Comparison of ENCODE assay signal across 8 cellular contexts in the genomic region with DNA sequence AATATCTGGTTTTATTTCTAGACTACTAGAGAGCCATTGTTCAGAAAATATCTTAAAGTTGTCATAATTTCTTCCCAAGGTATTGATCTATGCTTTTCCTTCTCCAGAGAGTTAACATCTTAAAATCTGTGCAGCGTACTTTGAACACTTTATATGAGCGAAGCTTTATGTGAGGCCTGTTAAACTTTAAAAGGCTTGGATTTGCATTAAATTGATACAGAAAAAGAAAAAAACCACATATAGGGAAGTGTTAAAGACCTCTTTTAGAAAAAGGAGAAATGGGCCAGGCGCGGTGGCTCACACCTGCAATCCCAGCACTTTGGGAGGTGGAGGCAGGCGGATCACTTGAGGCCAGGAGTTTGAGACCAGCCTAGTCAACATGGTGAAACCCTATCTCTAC. TPM values are rescaled to one million over a fixed set of nuclear protein-coding genes. Genes with fewer than 3 reads are reported as not detected.
DNase-seq lines count a peak whose midpoint lies in the region; ATAC-seq and TF ChIP-seq lines count a peak whose summit lies in the region.

No MANE protein-coding gene starts in this region.

- peaks cover 6% of the 10 kb centered on the region for H3K4me1 ChIP-seq in mesenchymal stem cell (ENCODE audit: control insufficient read depth, insufficient read depth, low read depth, low read length)
- H3K4me1 ChIP-seq in transverse colon: peaks cover 0 to 12% (median 6%) of the 10 kb centered on the region in 4 donors
- peaks cover 0 to 7% (median 3%) of the 10 kb centered on the region in 3 donors for H3K4me1 ChIP-seq in gastroesophageal sphincter

- H2BK5ac ChIP-seq in mesenchymal stem cell (ENCODE audit: low read depth, low read length, poor library complexity, severe bottlenecking): no peak overlapping the region

- H2BK120ac ChIP-seq in mesenchymal stem cell (ENCODE audit: low read depth, low read length): no peak overlapping the region

- no peak overlapping the region for H2BK15ac ChIP-seq in mesenchymal stem cell (ENCODE audit: low read depth, poor library complexity, severe bottlenecking)

- no peak overlapping the region for H3K4ac ChIP-seq in mesenchymal stem cell (ENCODE audit: low read depth in 1 of 2, low read length in 2 of 2)

- TF ChIP-seq POLR2A in transverse colon (IDR thresholded peaks at IDR 0.05) (no peak), gastroesophageal sphincter (IDR thresholded peaks at IDR 0.05) (no peak)

- no peak overlapping the region for H2BK12ac ChIP-seq in mesenchymal stem cell (ENCODE audit: low read length in 2 of 2)

- H3K36me3 Mint-ChIP-seq in activated T-cell treated with anti-CD3 and anti-CD28 coated beads, Interleukin-2, amount 50 U/mL, for 4 hours (ENCODE audit: insufficient read depth): peaks cover 25% of the 10 kb centered on the region
- peaks cover 17% of the 10 kb centered on the region for H3K36me3 Mint-ChIP-seq in activated T-helper 2 cell treated with anti-CD3 and anti-CD28 coated beads, Interferon-gamma antibody, Interleukin-2, Interleukin-4, amounts not matched to agents 10 μg/mL and 5 μg/mL and 100 μg/mL, durations not matched to agents 14 hours and 24 hours and 36 hours (ENCODE audit: low read depth)

- H3K27ac ChIP-seq in mesenchymal stem cell (ENCODE audit: low read length, poor library complexity, severe bottlenecking) (no peak overlapping the region), transverse colon (peak overlapping the region; percentile 78 to 85 (median 84)), gastroesophageal sphincter (peak overlapping the region in 2 of 4 donors; percentile 78 to 81)

- peaks cover 15% of the 10 kb centered on the region for H3K4me1 Mint-ChIP-seq in activated T-cell treated with anti-CD3 and anti-CD28 coated beads, Interleukin-2, amount 50 U/mL, for 4 hours (ENCODE audit: low read depth)
- H3K4me1 Mint-ChIP-seq in activated T-helper 2 cell treated with anti-CD3 and anti-CD28 coated beads, Interferon-gamma antibody, Interleukin-2, Interleukin-4, amounts not matched to agents 10 μg/mL and 5 μg/mL and 100 μg/mL, durations not matched to agents 14 hours and 24 hours and 36 hours (ENCODE audit: low read depth): peaks cover 16% of the 10 kb centered on the region

- H3K23ac ChIP-seq in mesenchymal stem cell (ENCODE audit: low read length in 2 of 2): no peak overlapping the region

- intact Hi-C loops in activated T-helper 2 cell treated with anti-CD3 and anti-CD28 coated beads, Interferon-gamma antibody, Interleukin-2, Interleukin-4, amounts not matched to agents 10 μg/mL and 5 μg/mL and 100 μg/mL, durations not matched to agents 14 hours and 24 hours and 36 hours (cut with micrococcal nuclease): loop anchor here (2.0 kb wide), 1 partner anchor 60 kb away; the partner anchor contains the start of gene MORC3
- intact Hi-C loops in transverse colon (cut with DNase I; ENCODE audit: low total_unique reads): no loop called here
- intact Hi-C loops in posterior vena cava (cut with DNase I): no loop called here

- no peaks in the 10 kb centered on the region for H3K9me3 Mint-ChIP-seq in activated T-cell treated with anti-CD3 and anti-CD28 coated beads, Interleukin-2, amount 50 U/mL, for 4 hours
- no peaks in the 10 kb centered on the region for H3K9me3 Mint-ChIP-seq in activated T-helper 2 cell treated with anti-CD3 and anti-CD28 coated beads, Interferon-gamma antibody, Interleukin-2, Interleukin-4, amounts not matched to agents 10 μg/mL and 5 μg/mL and 100 μg/mL, durations not matched to agents 14 hours and 24 hours and 36 hours

- H3K9me3 ChIP-seq in mesenchymal stem cell (ENCODE audit: control insufficient read depth, low read length) (no peaks in the 10 kb centered on the region), transverse colon (no peaks in the 10 kb centered on the region), gastroesophageal sphincter (no peaks in the 10 kb centered on the region)

- no peaks in the 10 kb centered on the region for H3K27me3 ChIP-seq in mesenchymal stem cell (ENCODE audit: control insufficient read depth in 1 of 2, insufficient read depth in 1 of 2, low read length in 2 of 2)
- H3K27me3 ChIP-seq in transverse colon: no peaks in the 10 kb centered on the region
- no peaks in the 10 kb centered on the region for H3K27me3 ChIP-seq in gastroesophageal sphincter

- H2AK5ac ChIP-seq in mesenchymal stem cell (ENCODE audit: low read length, severe bottlenecking): no peak overlapping the region

- no peak for ATAC-seq in activated T-cell treated with anti-CD3 and anti-CD28 coated beads, Interleukin-2, amount 50 U/mL, for 4 hours
- no peak for ATAC-seq in gastroesophageal sphincter

- H3K4me3 Mint-ChIP-seq in activated T-cell treated with anti-CD3 and anti-CD28 coated beads, Interleukin-2, amount 50 U/mL, for 4 hours: peak overlapping the region; percentile 75
- H3K4me3 Mint-ChIP-seq in activated T-helper 2 cell treated with anti-CD3 and anti-CD28 coated beads, Interferon-gamma antibody, Interleukin-2, Interleukin-4, amounts not matched to agents 10 μg/mL and 5 μg/mL and 100 μg/mL, durations not matched to agents 14 hours and 24 hours and 36 hours (ENCODE audit: low read depth): peak overlapping the region; percentile 70

- H3K4me2 ChIP-seq in mesenchymal stem cell (ENCODE audit: low read length, poor library complexity, severe bottlenecking): no peak overlapping the region

- peak in 1 of 5 experiments; percentile 3 for TF ChIP-seq CTCF in transverse colon (IDR thresholded peaks at IDR 0.05)
- no peak for TF ChIP-seq CTCF in gastroesophageal sphincter (IDR thresholded peaks at IDR 0.05)

- no peak overlapping the region for H3K27ac Mint-ChIP-seq in activated T-helper 2 cell treated with anti-CD3 and anti-CD28 coated beads, Interferon-gamma antibody, Interleukin-2, Interleukin-4, amounts not matched to agents 10 μg/mL and 5 μg/mL and 100 μg/mL, durations not matched to agents 14 hours and 24 hours and 36 hours

- H2AFZ ChIP-seq in mesenchymal stem cell (ENCODE audit: low read depth, low read length): no peak overlapping the region

- H3K18ac ChIP-seq in mesenchymal stem cell (ENCODE audit: low read depth in 1 of 2, low read length in 2 of 2): no peak overlapping the region

- H3K14ac ChIP-seq in mesenchymal stem cell (ENCODE audit: low read length in 2 of 2): no peak overlapping the region

- no peaks in the 10 kb centered on the region for H3K79me1 ChIP-seq in mesenchymal stem cell (replicated peaks; ENCODE audit: low read length, poor library complexity, severe bottlenecking)

- H3K27me3 Mint-ChIP-seq in activated T-cell treated with anti-CD3 and anti-CD28 coated beads, Interleukin-2, amount 50 U/mL, for 4 hours (ENCODE audit: low read depth): no peaks in the 10 kb centered on the region
- H3K27me3 Mint-ChIP-seq in activated T-helper 2 cell treated with anti-CD3 and anti-CD28 coated beads, Interferon-gamma antibody, Interleukin-2, Interleukin-4, amounts not matched to agents 10 μg/mL and 5 μg/mL and 100 μg/mL, durations not matched to agents 14 hours and 24 hours and 36 hours (ENCODE audit: low read depth): no peaks in the 10 kb centered on the region

- peak overlapping the region; percentile 82 for H3K9ac ChIP-seq in mesenchymal stem cell (ENCODE audit: low read length)

- H4K8ac ChIP-seq in mesenchymal stem cell (ENCODE audit: low read length): no peak overlapping the region

- H3K36me3 ChIP-seq in mesenchymal stem cell (ENCODE audit: control insufficient read depth in 1 of 2, insufficient read depth in 2 of 2, low read depth in 1 of 2, low read length in 2 of 2): peaks cover 23 to 65% of the 10 kb centered on the region in 2 experiments
- peaks cover 0 to 23% (median under 1%) of the 10 kb centered on the region in 4 donors for H3K36me3 ChIP-seq in transverse colon
- H3K36me3 ChIP-seq in gastroesophageal sphincter: peaks cover 0 to 41% of the 10 kb centered on the region in 2 donors

- 100% methylated on average over 4 of the region's 5 CpGs for WGBS in mesenchymal stem cell
- 67 to 71% methylated on average over 4 to 5 of the region's 5 CpGs for WGBS in transverse colon (ENCODE audit: low coverage in 1 of 2), 2 donors
- WGBS in gastroesophageal sphincter (ENCODE audit: low coverage in 1 of 2), 2 donors: 98 to 100% methylated on average over 1 to 5 of the region's 5 CpGs

- H4K91ac ChIP-seq in mesenchymal stem cell (ENCODE audit: low read length): no peak overlapping the region

- DNase-seq in activated T-cell treated with anti-CD3 and anti-CD28 coated beads, Interleukin-2, amount 50 U/mL, for 4 hours: no peak
- no peak for DNase-seq in activated T-cell treated with anti-CD3 and anti-CD28 coated beads, Interleukin-2, amount 50 U/mL, for 1 hour
- no peak for DNase-seq in activated T-helper 2 cell treated with anti-CD3 and anti-CD28 coated beads, Interferon-gamma antibody, Interleukin-2, Interleukin-4, amounts not matched to agents 10 μg/mL and 5 μg/mL and 100 μg/mL, durations not matched to agents 14 hours and 24 hours and 36 hours (ENCODE audit: low spot score)
- DNase-seq in mesenchymal stem cell (no peak), transverse colon (no peak), posterior vena cava (ENCODE audit: low spot score) (no peak), DMS 273 treated with DMSO at 0.1 percent for 48 hours (lab: John Stamatoyannopoulos, UW) (no peak)

- in situ Hi-C loops in transverse colon (cut with MboI; ENCODE audit: low pct_ligation_motif_present in 1 of 4, low pct_unique_long_range_greater_than_20kb in 1 of 4, low sequenced_read_pairs in 3 of 4): no loop called here

- H3K4me3 ChIP-seq in mesenchymal stem cell (ENCODE audit: insufficient read depth in 1 of 2, low read depth in 1 of 2, low read length in 2 of 2) (peak overlapping the region in 1 of 2 experiments; percentile 75), transverse colon (peak overlapping the region in 2 of 4 donors; percentile 35 to 55), gastroesophageal sphincter (peak overlapping the region in 1 of 2 donors; percentile 55)

- TF ChIP-seq EP300 in transverse colon (IDR thresholded peaks at IDR 0.05; ENCODE audit: low read depth): no peak
- TF ChIP-seq EP300 in gastroesophageal sphincter (IDR thresholded peaks at IDR 0.05): no peak

RNA-seq across cellular contexts. Expression of gene MORC3, which starts 59.2 kb away (rescaled TPM):
- 10 to 100 TPM; 17.1 to 22.7 (median 19.6) TPM for total RNA-seq in activated T-cell treated with anti-CD3 and anti-CD28 coated beads, Interleukin-2, amount 50 U/mL, for 4 hours
- total RNA-seq in activated T-helper 2 cell treated with anti-CD3 and anti-CD28 coated beads, Interferon-gamma antibody, Interleukin-2, Interleukin-4, amounts not matched to agents 10 μg/mL and 5 μg/mL and 100 μg/mL, durations not matched to agents 14 hours and 24 hours and 36 hours: 23.8 and 26.2 TPM in 2 replicates
- 11.1 TPM for polyA plus RNA-seq in mesenchymal stem cell (2013, experiment 1 of 2)
- 11.3 TPM for polyA plus RNA-seq in mesenchymal stem cell (2013, experiment 2 of 2)
- total RNA-seq in transverse colon (100 to 1,000 TPM in 1 of 4 donors, 10 to 100 TPM in 3; 33.7 to 127 (median 56.8) TPM), posterior vena cava (10 to 100 TPM; 32.7 to 39.3 TPM), gastroesophageal sphincter (10 to 100 TPM; 31.0 to 54.8 (median 48.4) TPM)
